In genomic region chr10:68406111-68406814, GRCh38 we compare ENCODE assay signal across 8 cellular contexts. TPM values are rescaled to one million over a fixed set of nuclear protein-coding genes. Genes with fewer than 3 reads are reported as not detected.
A peak's percentile ranks its signal among the peaks of the same experiment; 100 is the strongest.
DNase-seq lines count a peak whose midpoint lies in the region; FAIRE-seq and TF ChIP-seq lines count a peak whose summit lies in the region.

No MANE protein-coding gene starts in this region.

- peak; percentile 84 for FAIRE-seq in H54 (lab: Jason Lieb, UNC)

- no peaks in the 10 kb centered on the region for H3F3A ChIP-seq in smooth muscle cell (ENCODE audit: low read depth)

- peak overlapping the region; percentile 87 for H2AFZ ChIP-seq in smooth muscle cell (ENCODE audit: low read depth)

- 3% methylated on average over 29 of the region's 38 CpGs for WGBS in smooth muscle cell (ENCODE audit: low lambda C conversion rate)

- H3K79me2 ChIP-seq in smooth muscle cell (ENCODE audit: low read depth) = peaks cover 58% of the 10 kb centered on the region

- H3K4me3 ChIP-seq in smooth muscle cell = peak overlapping the region; percentile 100

- no peaks in the 10 kb centered on the region for H3K9me3 ChIP-seq in smooth muscle cell (replicated peaks; ENCODE audit: low read depth)

- H3K4me1 ChIP-seq in smooth muscle cell (ENCODE audit: low read depth) = peaks cover 10% of the 10 kb centered on the region

- H3K27ac Mint-ChIP-seq in T-helper 1 cell treated with Interleukin-12 subunit alpha and Interleukin-12 subunit beta and Interleukin-4 antibody, amounts not matched to agents 30 μg/mL and 1 μg/mL, for 36 hours = peak overlapping the region; percentile 75

- peaks cover 44% of the 10 kb centered on the region for H4K20me1 ChIP-seq in smooth muscle cell (ENCODE audit: low read depth)

- H3K27me3 ChIP-seq in smooth muscle cell (ENCODE audit: low read depth) = no peaks in the 10 kb centered on the region

- no peaks in the 10 kb centered on the region for H3K36me3 ChIP-seq in smooth muscle cell (ENCODE audit: low read depth)

- TF ChIP-seq POLR2A in H54 (IDR thresholded peaks at IDR 0.05; ENCODE audit: low read depth, low read length) = peak; percentile 32; the same call in 1 of the 2 replicates

- peaks cover 2% of the 10 kb centered on the region for H3K36me3 Mint-ChIP-seq in T-helper 1 cell treated with Interleukin-12 subunit alpha and Interleukin-12 subunit beta and Interleukin-4 antibody, amounts not matched to agents 30 μg/mL and 1 μg/mL, for 36 hours (ENCODE audit: low read depth)

- peak; percentile 6 to 48 for DNase-seq in NCI-H2081 (lab: John Stamatoyannopoulos, UW)
- no peak for DNase-seq in NCI-H2081 treated with DMSO at 0.1 percent for 48 hours (lab: John Stamatoyannopoulos, UW)
- peak; percentile 87 for DNase-seq in H54 (ENCODE audit: insufficient read length, low spot score)
- peak; percentile 86 for DNase-seq in LHCN-M2 (ENCODE audit: low read depth)
- DNase-seq in cerebellar cortex (ENCODE audit: low spot score) = peak; percentile 63
- peak; percentile 84 for DNase-seq in islet precursor cell
- peak; percentile 44 for DNase-seq in smooth muscle cell (lab: John Stamatoyannopoulos, UW; ENCODE audit: unreplicated experiment)

- H3K4me3 Mint-ChIP-seq in T-helper 1 cell treated with Interleukin-12 subunit alpha and Interleukin-12 subunit beta and Interleukin-4 antibody, amounts not matched to agents 30 μg/mL and 1 μg/mL, for 36 hours = peak overlapping the region; percentile 90

- peak overlapping the region; percentile 97 for H3K4me2 ChIP-seq in smooth muscle cell

- peak overlapping the region; percentile 98 for H3K9ac ChIP-seq in smooth muscle cell (ENCODE audit: low read depth)

- H3K27ac ChIP-seq in smooth muscle cell (ENCODE audit: low read depth) = peak overlapping the region; percentile 94

- no peaks in the 10 kb centered on the region for H3K9me3 Mint-ChIP-seq in T-helper 1 cell treated with Interleukin-12 subunit alpha and Interleukin-12 subunit beta and Interleukin-4 antibody, amounts not matched to agents 30 μg/mL and 1 μg/mL, for 36 hours

- TF ChIP-seq CTCF in smooth muscle cell (IDR thresholded peaks at IDR 0.05; ENCODE audit: borderline replicate concordance, insufficient read depth, poor library complexity, severe bottlenecking) = no peak

- peaks cover 7% of the 10 kb centered on the region for H3K4me1 Mint-ChIP-seq in T-helper 1 cell treated with Interleukin-12 subunit alpha and Interleukin-12 subunit beta and Interleukin-4 antibody, amounts not matched to agents 30 μg/mL and 1 μg/mL, for 36 hours (ENCODE audit: low read depth)

- H3K27me3 Mint-ChIP-seq in T-helper 1 cell treated with Interleukin-12 subunit alpha and Interleukin-12 subunit beta and Interleukin-4 antibody, amounts not matched to agents 30 μg/mL and 1 μg/mL, for 36 hours (ENCODE audit: low read depth) = no peaks in the 10 kb centered on the region

RNA-seq across cellular contexts. Expression of gene RUFY2, which starts 0.8 kb away (rescaled TPM):
- total RNA-seq in LHCN-M2 (2014; rRNA removed) = 14.0 and 19.1 TPM in 2 replicates
- 4.6 TPM for polyA plus RNA-seq in LHCN-M2 (2012)
- total RNA-seq in smooth muscle cell = 27.1 and 31.8 TPM in 2 replicates
- 9.3 and 14.3 TPM in 2 replicates for polyA plus RNA-seq in smooth muscle cell
